8 cellular contexts compared by ENCODE assay signal in the genomic region with DNA sequence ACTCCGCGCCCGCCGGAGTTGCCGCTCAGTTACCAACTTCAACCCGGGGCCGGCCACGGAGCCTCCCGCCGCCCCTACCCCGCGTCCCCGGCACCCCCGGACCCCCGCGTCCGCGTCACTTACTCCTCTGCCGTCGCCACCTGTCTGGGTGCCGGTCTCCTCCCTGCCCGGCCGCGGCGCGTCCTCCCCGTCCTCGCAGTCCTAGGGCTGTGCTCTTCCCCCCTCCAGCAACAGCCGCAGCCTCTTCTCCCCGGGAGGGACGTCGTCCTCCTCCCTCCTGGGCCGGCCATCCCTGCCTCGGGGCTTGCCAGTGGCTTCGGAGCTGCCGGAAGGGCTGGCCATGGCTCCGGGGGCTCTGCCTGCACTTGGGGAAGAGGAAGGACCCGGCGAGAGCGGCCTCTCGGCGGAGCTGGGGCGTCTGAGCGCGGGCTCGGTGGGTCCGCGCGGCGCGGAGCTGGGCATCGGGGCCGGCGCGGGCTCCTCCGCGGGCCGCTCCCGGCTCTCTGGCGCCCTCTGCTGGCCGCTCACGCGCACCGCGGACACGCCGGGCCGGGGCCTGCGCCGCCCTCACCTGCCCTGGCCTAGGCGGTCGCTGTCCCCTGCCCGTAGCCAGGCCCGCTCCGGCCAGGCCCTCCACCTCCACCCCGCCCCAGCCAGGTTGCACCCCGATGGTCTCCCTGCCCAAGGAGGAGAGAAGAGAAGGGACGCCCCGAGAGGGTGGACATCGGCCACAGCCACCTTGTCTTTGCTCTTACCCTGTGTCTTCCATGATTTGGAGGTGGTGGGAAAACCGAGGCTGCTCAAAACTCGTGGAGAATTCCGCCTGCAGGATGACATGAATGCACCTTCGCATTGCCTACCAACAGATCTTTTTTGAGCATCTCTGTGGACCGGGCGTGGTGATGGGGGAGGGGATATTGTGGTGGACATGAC. TPM values are rescaled to one million over a fixed set of nuclear protein-coding genes. Genes with fewer than 3 reads are reported as not detected.
DNase-seq lines count a peak whose midpoint lies in the region; ATAC-seq and TF ChIP-seq lines count a peak whose summit lies in the region.
"Not testable (repeated sequence)": the region's sequence is repeated elsewhere in the genome, so short reads cannot be mapped to it uniquely, and the experiment has no call there.

No MANE protein-coding gene starts in this region.

- intact Hi-C loops in OCI-LY7 (cut with micrococcal nuclease; ENCODE audit: unreplicated experiment): loop anchor here (1.0 kb wide), 1 partner anchor 61 kb away; no protein-coding TSS in a partner anchor

- peak; percentile 60 for TF ChIP-seq CTCF in OCI-LY7 (conservative IDR thresholded peaks at IDR 0.05; ENCODE audit: low read length)
- peak; percentile 32 for TF ChIP-seq CTCF in cardiac fibroblast (IDR thresholded peaks at IDR 0.05; ENCODE audit: low read depth, low read length)
- peak; percentile 43 for TF ChIP-seq CTCF in parathyroid adenoma (IDR thresholded peaks at IDR 0.05)

- not testable (repeated sequence) for H3K4me3 ChIP-seq in CD8-positive, alpha-beta memory T cell (ENCODE audit: low read length)
- H3K4me3 ChIP-seq in OCI-LY7 (ENCODE audit: low read depth, low read length, poor library complexity, severe bottlenecking) (peak overlapping the region; percentile 58), cardiac fibroblast (replicated peaks in 1 of 2; ENCODE audit: low read depth in 2 of 2, low read length in 2 of 2) (peak overlapping the region; percentile 32 to 46), parathyroid adenoma (ENCODE audit: low read depth, low read length) (peak overlapping the region; percentile 22)

- H3K36me3 Mint-ChIP-seq in CD8-positive, alpha-beta memory T cell; activated CD4-positive, alpha-beta memory T cell treated with anti-CD3 and anti-CD28 coated beads, Interleukin-2, amount 10 ng/mL, durations not matched to agents 7 days and 5 days (ENCODE audit: low read depth); stimulated activated naive B cell treated with anti-CD40 and anti-IgM and Interleukin-4, amounts not matched to agents 10 μg/mL and 1 μg/mL and 100 μg/mL, for 72 hours: not testable (repeated sequence)

- peak; percentile 57 to 68 (median 63) for DNase-seq in CD8-positive, alpha-beta memory T cell
- DNase-seq in HT1080 (ENCODE audit: low read depth): peak; percentile 33
- DNase-seq in OCI-LY7 (ENCODE audit: low spot score): peak; percentile 33
- DNase-seq in activated CD4-positive, alpha-beta memory T cell treated with anti-CD3 and anti-CD28 coated beads, Interleukin-2, amount 10 ng/mL, durations not matched to agents 7 days and 5 days: peak; percentile 63
- DNase-seq in cardiac fibroblast (ENCODE audit: low read depth in 2 of 2): peak; percentile 15 to 29
- DNase-seq in hypothalamus (lab: John Stamatoyannopoulos, UW): peak in 31 of 51 donors; percentile 4 to 77 (median 16)
- peak; percentile 53 for DNase-seq in stimulated activated naive B cell treated with anti-CD40 and anti-IgM and Interleukin-4, amounts not matched to agents 10 μg/mL and 1 μg/mL and 100 μg/mL, for 72 hours

- ATAC-seq in stimulated activated naive B cell treated with anti-CD40 and anti-IgM and Interleukin-4, amounts not matched to agents 10 μg/mL and 1 μg/mL and 100 μg/mL, for 72 hours (replicated peaks): peak; percentile 78 to 81

- H2AFZ ChIP-seq in OCI-LY7 (ENCODE audit: low read length): not testable (repeated sequence)
- H2AFZ ChIP-seq in parathyroid adenoma: peak overlapping the region; percentile 97

- CTCF ChIA-PET in CD8-positive, alpha-beta memory T cell (lab: Charles Lee): interaction anchor here (1.1 to 2.3 kb wide), 5 partner anchors 10 to 337 kb away, joined by 3 to 11 read pairs (median 3); no protein-coding TSS in a partner anchor
- CTCF ChIA-PET in OCI-LY7 (lab: Charles Lee; ENCODE audit: unreplicated experiment): not testable (repeated sequence)
- CTCF ChIA-PET in activated CD4-positive, alpha-beta memory T cell treated with anti-CD3 and anti-CD28 coated beads, Interleukin-2, amount 10 ng/mL, durations not matched to agents 7 days and 5 days (lab: Charles Lee): interaction anchor here (0.7 to 1.5 kb wide), 3 partner anchors 10 to 61 kb away, joined by 3 to 7 read pairs (median 3); no protein-coding TSS in a partner anchor

- H3K4me1 Mint-ChIP-seq in CD8-positive, alpha-beta memory T cell: peaks cover 0 to 12% (median 7%) of the 10 kb centered on the region in 3 donors
- H3K4me1 Mint-ChIP-seq in activated CD4-positive, alpha-beta memory T cell treated with anti-CD3 and anti-CD28 coated beads, Interleukin-2, amount 10 ng/mL, durations not matched to agents 7 days and 5 days: not testable (repeated sequence)
- peaks cover 6 to 18% of the 10 kb centered on the region in 2 donors for H3K4me1 Mint-ChIP-seq in stimulated activated naive B cell treated with anti-CD40 and anti-IgM and Interleukin-4, amounts not matched to agents 10 μg/mL and 1 μg/mL and 100 μg/mL, for 72 hours

- H3K27me3 Mint-ChIP-seq in CD8-positive, alpha-beta memory T cell: peaks cover 14 to 44% of the 10 kb centered on the region in 2 donors
- H3K27me3 Mint-ChIP-seq in activated CD4-positive, alpha-beta memory T cell treated with anti-CD3 and anti-CD28 coated beads, Interleukin-2, amount 10 ng/mL, durations not matched to agents 7 days and 5 days: peaks cover 48% of the 10 kb centered on the region
- peaks cover 39 to 51% of the 10 kb centered on the region in 2 donors for H3K27me3 Mint-ChIP-seq in stimulated activated naive B cell treated with anti-CD40 and anti-IgM and Interleukin-4, amounts not matched to agents 10 μg/mL and 1 μg/mL and 100 μg/mL, for 72 hours

- not testable (repeated sequence) for H3K4me1 ChIP-seq in CD8-positive, alpha-beta memory T cell (ENCODE audit: insufficient read depth, low read length); OCI-LY7 (ENCODE audit: insufficient read depth, low read length, poor library complexity, severe bottlenecking); parathyroid adenoma

- H3K27ac Mint-ChIP-seq in CD8-positive, alpha-beta memory T cell: peak overlapping the region in 4 of 8 donors; percentile 15 to 94 (median 54)
- not testable (repeated sequence) for H3K27ac Mint-ChIP-seq in activated CD4-positive, alpha-beta memory T cell treated with anti-CD3 and anti-CD28 coated beads, Interleukin-2, amount 10 ng/mL, durations not matched to agents 7 days and 5 days; stimulated activated naive B cell treated with anti-CD40 and anti-IgM and Interleukin-4, amounts not matched to agents 10 μg/mL and 1 μg/mL and 100 μg/mL, for 72 hours

- not testable (repeated sequence) for H3K9me3 ChIP-seq in CD8-positive, alpha-beta memory T cell (ENCODE audit: low read length); OCI-LY7 (ENCODE audit: low read length); parathyroid adenoma (ENCODE audit: control insufficient read depth, low read length)

- peak overlapping the region; percentile 37 to 78 (median 67) for H3K4me3 Mint-ChIP-seq in CD8-positive, alpha-beta memory T cell
- peak overlapping the region; percentile 21 for H3K4me3 Mint-ChIP-seq in activated CD4-positive, alpha-beta memory T cell treated with anti-CD3 and anti-CD28 coated beads, Interleukin-2, amount 10 ng/mL, durations not matched to agents 7 days and 5 days
- peak overlapping the region; percentile 65 to 71 for H3K4me3 Mint-ChIP-seq in stimulated activated naive B cell treated with anti-CD40 and anti-IgM and Interleukin-4, amounts not matched to agents 10 μg/mL and 1 μg/mL and 100 μg/mL, for 72 hours

- peak overlapping the region; percentile 65 for H3K4me2 ChIP-seq in OCI-LY7 (ENCODE audit: low read length)
- H3K4me2 ChIP-seq in parathyroid adenoma (ENCODE audit: low read length): peak overlapping the region; percentile 71

- H3K36me3 ChIP-seq in CD8-positive, alpha-beta memory T cell (ENCODE audit: insufficient read depth, low read length); OCI-LY7 (ENCODE audit: insufficient read depth, low read length); parathyroid adenoma (ENCODE audit: control insufficient read depth, insufficient read depth, low read length): not testable (repeated sequence)

- H3K27ac ChIP-seq in CD8-positive, alpha-beta memory T cell (ENCODE audit: low read depth, low read length); OCI-LY7 (ENCODE audit: low read depth, low read length, poor library complexity, severe bottlenecking); parathyroid adenoma: not testable (repeated sequence)

- H3K9ac ChIP-seq in parathyroid adenoma: not testable (repeated sequence)

- not testable (repeated sequence) for H3K79me2 ChIP-seq in OCI-LY7 (ENCODE audit: insufficient read depth, low read depth, low read length); parathyroid adenoma

- not testable (repeated sequence) for H3K27me3 ChIP-seq in CD8-positive, alpha-beta memory T cell (ENCODE audit: insufficient read depth, low read length, poor library complexity, severe bottlenecking); parathyroid adenoma (ENCODE audit: control insufficient read depth, insufficient read depth, low read length)

- H4K20me1 ChIP-seq in OCI-LY7 (ENCODE audit: insufficient read depth, low read length): not testable (repeated sequence)

- POLR2A ChIA-PET in CD8-positive, alpha-beta memory T cell (lab: Charles Lee); OCI-LY7 (lab: Charles Lee); activated CD4-positive, alpha-beta memory T cell treated with anti-CD3 and anti-CD28 coated beads, Interleukin-2, amount 10 ng/mL, durations not matched to agents 7 days and 5 days (lab: Charles Lee): not testable (repeated sequence)

- not testable (repeated sequence) for H3K9me2 ChIP-seq in OCI-LY7 (ENCODE audit: insufficient read depth, low read length)

- not testable (repeated sequence) for H3K9me3 Mint-ChIP-seq in CD8-positive, alpha-beta memory T cell; activated CD4-positive, alpha-beta memory T cell treated with anti-CD3 and anti-CD28 coated beads, Interleukin-2, amount 10 ng/mL, durations not matched to agents 7 days and 5 days; stimulated activated naive B cell treated with anti-CD40 and anti-IgM and Interleukin-4, amounts not matched to agents 10 μg/mL and 1 μg/mL and 100 μg/mL, for 72 hours

- BruUV-seq in OCI-LY7 (replicated peaks; lab: Mats Ljungman, UMichigan): not testable (repeated sequence)

RNA-seq across cellular contexts. Expression of gene TRH, which starts 28.4 kb away (rescaled TPM):
- total RNA-seq in CD8-positive, alpha-beta memory T cell: not detected
- not detected for polyA plus RNA-seq in CD8-positive, alpha-beta memory T cell
- total RNA-seq in HT1080 (2014; rRNA removed; shearing (Covaris generic)): not detected in 2 replicates
- not detected in 2 replicates for polyA plus RNA-seq in HT1080 (2015; cell fraction: cytosol; rRNA removed)
- not detected in 2 replicates for polyA plus RNA-seq in HT1080 (2015; cell fraction: nucleus; rRNA removed)
- not detected in 2 replicates for total RNA-seq in OCI-LY7 (2014; rRNA removed; shearing (Covaris generic))
- not detected in 2 replicates for total RNA-seq in OCI-LY7 (2022)
- not detected for total RNA-seq in activated CD4-positive, alpha-beta memory T cell treated with anti-CD3 and anti-CD28 coated beads, Interleukin-2, amount 10 ng/mL, durations not matched to agents 7 days and 5 days
